ENCODE assay signal across 17 cellular contexts in the genomic region with DNA sequence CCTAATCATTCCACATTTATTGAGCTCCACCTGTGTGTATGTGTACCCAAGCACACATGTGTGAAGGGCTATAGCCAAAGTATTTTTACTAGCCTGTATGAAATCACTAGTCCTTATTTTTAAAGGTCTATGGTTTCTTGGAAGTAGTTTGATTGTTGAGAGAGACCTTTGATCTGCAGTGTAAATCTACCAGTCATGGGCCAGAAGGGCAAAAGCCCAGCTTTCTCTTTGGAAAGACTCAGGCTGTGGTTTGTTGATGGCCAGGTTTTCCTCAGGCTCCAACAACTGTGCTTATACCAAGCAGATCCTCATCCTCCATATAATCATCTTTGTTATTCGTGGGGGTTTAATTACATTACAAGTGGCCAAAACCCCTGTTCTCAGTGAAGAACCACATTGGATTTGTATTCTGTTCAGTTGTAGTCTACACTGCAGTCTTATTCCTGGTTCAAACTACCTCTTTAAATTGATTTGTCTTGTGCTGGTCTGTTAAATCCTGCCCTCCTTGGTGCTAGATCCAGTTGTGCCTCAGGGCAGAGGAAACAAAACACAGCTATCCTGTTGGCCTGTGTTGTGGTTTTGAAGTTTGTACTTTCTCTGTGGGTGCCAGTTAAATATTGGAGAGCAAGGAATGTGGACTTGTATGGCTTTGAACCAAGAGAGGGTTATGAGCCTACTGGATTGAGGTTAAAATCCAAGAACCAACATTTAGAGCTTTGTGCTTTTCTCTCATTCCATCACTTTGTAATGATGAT. TPM values are rescaled to one million over a fixed set of nuclear protein-coding genes. Genes with fewer than 3 reads are reported as not detected.
"Had no signal": no experiment of that assay in that cellular context is flagged by ENCODE, and none has a peak within 500 bp of the region (broad histone marks: within the 10 kb centered on the region; RNA-seq: fewer than 3 reads in every experiment).

No MANE protein-coding gene starts in this region.

- H3K9me3 Mint-ChIP-seq: activated naive CD4-positive, alpha-beta T cell treated with anti-CD3 and anti-CD28 coated beads, Interleukin-2, amount 50 U/mL, for 24 hours; naive thymus-derived CD8-positive, alpha-beta T cell; stimulated activated effector memory CD8-positive, alpha-beta T cell treated with anti-CD3 and anti-CD28 coated beads, Interleukin-12 subunit alpha, Interleukin-12 subunit beta, amount 100 ng/mL, for 72 hours had no signal

- H3K4me1 Mint-ChIP-seq: activated naive CD4-positive, alpha-beta T cell treated with anti-CD3 and anti-CD28 coated beads, Interleukin-2, amount 50 U/mL, for 24 hours; naive thymus-derived CD8-positive, alpha-beta T cell; stimulated activated effector memory CD8-positive, alpha-beta T cell treated with anti-CD3 and anti-CD28 coated beads, Interleukin-12 subunit alpha, Interleukin-12 subunit beta, amount 100 ng/mL, for 72 hours had no signal

- H3K27ac Mint-ChIP-seq: activated naive CD4-positive, alpha-beta T cell treated with anti-CD3 and anti-CD28 coated beads, Interleukin-2, amount 50 U/mL, for 24 hours; stimulated activated effector memory CD8-positive, alpha-beta T cell treated with anti-CD3 and anti-CD28 coated beads, Interleukin-12 subunit alpha, Interleukin-12 subunit beta, amount 100 ng/mL, for 72 hours had no signal

- H3K27me3 Mint-ChIP-seq: activated naive CD4-positive, alpha-beta T cell treated with anti-CD3 and anti-CD28 coated beads, Interleukin-2, amount 50 U/mL, for 24 hours; naive thymus-derived CD8-positive, alpha-beta T cell had no signal

- ATAC-seq: gastroesophageal sphincter; naive thymus-derived CD8-positive, alpha-beta T cell; right cardiac atrium; stimulated activated effector memory CD8-positive, alpha-beta T cell treated with anti-CD3 and anti-CD28 coated beads, Interleukin-12 subunit alpha, Interleukin-12 subunit beta, amount 100 ng/mL, for 72 hours had no signal

- H3K4me3 Mint-ChIP-seq: activated naive CD4-positive, alpha-beta T cell treated with anti-CD3 and anti-CD28 coated beads, Interleukin-2, amount 50 U/mL, for 24 hours; naive thymus-derived CD8-positive, alpha-beta T cell; stimulated activated effector memory CD8-positive, alpha-beta T cell treated with anti-CD3 and anti-CD28 coated beads, Interleukin-12 subunit alpha, Interleukin-12 subunit beta, amount 100 ng/mL, for 72 hours had no signal

- H3K27me3 ChIP-seq: esophagus muscularis mucosa, gastroesophageal sphincter, transverse colon had no signal

- H3K9me3 ChIP-seq: esophagus muscularis mucosa, gastroesophageal sphincter, transverse colon had no signal

- H3K4me3 ChIP-seq: esophagus muscularis mucosa, gastroesophageal sphincter, lung, transverse colon had no signal

- H3K27ac ChIP-seq: esophagus muscularis mucosa, gastroesophageal sphincter had no signal

- H3K4me1 ChIP-seq: esophagus muscularis mucosa, gastroesophageal sphincter, transverse colon had no signal

- DNase-seq: activated CD4-positive, alpha-beta T cell treated with anti-CD3 and anti-CD28 coated beads, Interleukin-2, amount 50 U/mL, for 4 hours; activated effector memory CD4-positive, alpha-beta T cell treated with Interleukin-2 at 50 U/mL for 16 hours; activated T-cell treated with anti-CD3 and anti-CD28 coated beads, Interleukin-2, amount 50 U/mL, for 1 hour; amniotic stem cell; naive thymus-derived CD8-positive, alpha-beta T cell; posterior cingulate gyrus; right cardiac atrium; substantia nigra; transverse colon had no signal

RNA-seq across cellular contexts. Expression of a gene that starts 41.1 kb away (rescaled TPM):
- total RNA-seq: chondrocyte, dermis microvascular lymphatic vessel endothelial cell, esophagus muscularis mucosa, mononuclear cell, right cardiac atrium had no signal
